1 cellular context compared by ENCODE assay signal in genomic region chr1:212413902-212414327, GRCh38.
TF ChIP-seq lines count a peak whose summit lies in the region.

No MANE protein-coding gene starts in this region.

TF ChIP-seq in H1, 55 proteins besides CTCF, POLR2A, EP300 and RAD21:
- TF ChIP-seq BRCA1 (IDR thresholded peaks at IDR 0.05; ENCODE audit: low read depth, low read length) (no peak), CTBP2 (IDR thresholded peaks at IDR 0.05; ENCODE audit: borderline replicate concordance, insufficient read depth, insufficient read length, low read length) (no peak), SRF (IDR thresholded peaks at IDR 0.05; ENCODE audit: low read depth, low read length) (no peak), NRF1 (IDR thresholded peaks at IDR 0.05; ENCODE audit: low read depth, low read length) (no peak), MAFK (IDR thresholded peaks at IDR 0.05; ENCODE audit: low read depth, low read length) (no peak), KDM5A (IDR thresholded peaks at IDR 0.05; ENCODE audit: low read length) (no peak), GTF2F1 (IDR thresholded peaks at IDR 0.05; ENCODE audit: borderline replicate concordance, low read depth, low read length) (no peak), ATF3 (IDR thresholded peaks at IDR 0.05; ENCODE audit: insufficient read depth, low read depth, low read length) (no peak), ZNF274 (IDR thresholded peaks at IDR 0.05; ENCODE audit: borderline replicate concordance, extremely low read depth, low read length) (no peak), SIN3A (conservative IDR thresholded peaks at IDR 0.05 in 1 of 2, IDR thresholded peaks at IDR 0.05 in 1 of 2; ENCODE audit: low read depth in 1 of 2, low read length in 2 of 2) (no peak), CREB1 (IDR thresholded peaks at IDR 0.05) (no peak), TAF1 (IDR thresholded peaks at IDR 0.05; ENCODE audit: low read depth, low read length) (no peak), JUN (IDR thresholded peaks at IDR 0.05; ENCODE audit: low read depth, low read length) (no peak), SP4 (IDR thresholded peaks at IDR 0.05; ENCODE audit: low read length) (0 out of 2 replicates have a peak, but pooled peaks have one; percentile 16), NANOG (IDR thresholded peaks at IDR 0.05; ENCODE audit: insufficient read depth, low read depth, low read length, poor library complexity, severe bottlenecking) (no peak), TBP (IDR thresholded peaks at IDR 0.05; ENCODE audit: low read depth, low read length) (no peak), TAF7 (optimal IDR thresholded peaks at IDR 0.05; ENCODE audit: borderline replicate concordance, low read depth, low read length) (no peak), SIRT6 (IDR thresholded peaks at IDR 0.05; ENCODE audit: low read length) (no peak), TCF12 (IDR thresholded peaks at IDR 0.05; ENCODE audit: low read depth, low read length) (no peak), CEBPB (IDR thresholded peaks at IDR 0.05; ENCODE audit: low read depth, low read length) (no peak), YY1 (IDR thresholded peaks at IDR 0.05; ENCODE audit: low read depth, low read length) (no peak), ASH2L (IDR thresholded peaks at IDR 0.05; ENCODE audit: low read length) (peak; percentile 14), SP2 (IDR thresholded peaks at IDR 0.05; ENCODE audit: low read length) (no peak), SAP30 (IDR thresholded peaks at IDR 0.05; ENCODE audit: insufficient read depth, insufficient replicate concordance, low read length) (peak; percentile 66)
- TF ChIP-seq, protein P1, sequence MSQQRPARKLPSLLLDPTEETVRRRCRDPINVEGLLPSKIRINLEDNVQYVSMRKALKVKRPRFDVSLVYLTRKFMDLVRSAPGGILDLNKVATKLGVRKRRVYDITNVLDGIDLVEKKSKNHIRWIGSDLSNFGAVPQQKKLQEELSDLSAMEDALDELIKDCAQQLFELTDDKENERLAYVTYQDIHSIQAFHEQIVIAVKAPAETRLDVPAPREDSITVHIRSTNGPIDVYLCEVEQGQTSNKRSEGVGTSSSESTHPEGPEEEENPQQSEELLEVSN (IDR thresholded peaks at IDR 0.05): no peak
TF ChIP-seq in H1: peak in this region for 3.
